ENCODE assay signal across 13 cellular contexts in genomic region chr4:108029321-108029720, GRCh38. TPM values are rescaled to one million over a fixed set of nuclear protein-coding genes. Genes with fewer than 3 reads are reported as not detected.
DNase-seq lines count a peak whose midpoint lies in the region; ATAC-seq, FAIRE-seq and TF ChIP-seq lines count a peak whose summit lies in the region.
"Had no signal": no experiment of that assay in that cellular context is flagged by ENCODE, and none has a peak within 500 bp of the region (broad histone marks: within the 10 kb centered on the region; RNA-seq: fewer than 3 reads in every experiment).

No MANE protein-coding gene starts in this region.

- TF ChIP-seq POLR2A in GM12892 (IDR thresholded peaks at IDR 0.05; ENCODE audit: low read depth, low read length): no peak

- H3K4me1 Mint-ChIP-seq in activated naive CD8-positive, alpha-beta T cell (ENCODE audit: low read depth): peaks cover 58% of the 10 kb centered on the region

- no peaks in the 10 kb centered on the region for H3K27me3 Mint-ChIP-seq in activated naive CD8-positive, alpha-beta T cell

- intact Hi-C loops in Right ventricle myocardium superior (cut with DNase I): loop anchor here (10.0 kb wide), 1 partner anchor 545 kb away; no protein-coding TSS in a partner anchor

- FAIRE-seq in GM12892 (lab: Jason Lieb, UNC): no peak
- FAIRE-seq: small intestine had no signal

- ATAC-seq in HG02884 (IDR thresholded peaks at IDR 0.05; ENCODE audit: unreplicated experiment): peak; percentile 35
- no peak for ATAC-seq in Right ventricle myocardium superior (ENCODE audit: poor library complexity)

- no peaks in the 10 kb centered on the region for H3K9me3 Mint-ChIP-seq in activated naive CD8-positive, alpha-beta T cell (ENCODE audit: low read depth)

- peak overlapping the region; percentile 83 for H3K4me3 Mint-ChIP-seq in activated naive CD8-positive, alpha-beta T cell

- H3K36me3 Mint-ChIP-seq in activated naive CD8-positive, alpha-beta T cell: peaks cover 10% of the 10 kb centered on the region

- peak; percentile 60 to 67 for DNase-seq in activated CD4-positive, alpha-beta T cell treated with anti-CD3 and anti-CD28 coated beads, Interleukin-2, amount 50 U/mL, for 4 hours
- DNase-seq in stimulated activated CD4-positive, alpha-beta T cell treated with anti-CD3 and anti-CD28 coated beads, Interleukin-4, amount 100 ng/mL, for 1 hour: peak; percentile 69
- DNase-seq in cortex of kidney (lab: John Stamatoyannopoulos, UW): no peak
- no peak for DNase-seq in GM12892 (ENCODE audit: insufficient read length)
- DNase-seq in Right ventricle myocardium superior: no peak
- DNase-seq in foreskin melanocyte: no peak
- DNase-seq: heart right ventricle, MV-4-11, NCI-H446, occipital lobe, small intestine had no signal

- peak overlapping the region; percentile 97 for H3K27ac Mint-ChIP-seq in activated naive CD8-positive, alpha-beta T cell

RNA-seq across cellular contexts. Expression of gene HADH, which starts 39.6 kb away (rescaled TPM):
- 43.4 TPM for polyA plus RNA-seq in GM12892 (2012; ENCODE audit: missing spikeins)
- 249 TPM for total RNA-seq in Right ventricle myocardium superior

Comparison
In these comparisons a context has a peak if more than half of its experiments do, and no peak if none do; other contexts are left out.
1. DNase-seq: peak in activated CD4-positive, alpha-beta T cell treated with anti-CD3 and anti-CD28 coated beads, Interleukin-2, amount 50 U/mL, for 4 hours (2 of 2) and stimulated activated CD4-positive, alpha-beta T cell treated with anti-CD3 and anti-CD28 coated beads, Interleukin-4, amount 100 ng/mL, for 1 hour (single experiment); none in cortex of kidney (single experiment), GM12892 (single experiment), Right ventricle myocardium superior (single experiment) and foreskin melanocyte (single experiment).